ENCODE assay signal across 8 cellular contexts in genomic region chr16:83952940-83953795, GRCh38. TPM values are rescaled to one million over a fixed set of nuclear protein-coding genes. Genes with fewer than 3 reads are reported as not detected.
DNase-seq lines count a peak whose midpoint lies in the region; ATAC-seq and TF ChIP-seq lines count a peak whose summit lies in the region.

Gene OSGIN1 (plus strand): TSS chr16:83953240. CDS start chr16:83957672, 4,432 bp downstream.

- ATAC-seq in psoas muscle, result peak; percentile 87 to 92 (median 90)

- CTCF ChIA-PET in HEK293 (lab: Yijun Ruan, JAX), result interaction anchor here (0.6 to 7.4 kb wide), 13 partner anchors 10 to 535 kb away, joined by 3 to 174 read pairs (median 5); partner anchors contain the start of gene TAF1C

- H3K9me3 ChIP-seq in HEK293 (ENCODE audit: control insufficient read depth, insufficient read depth, low read depth, low read length) (no peaks in the 10 kb centered on the region), right atrium auricular region (no peaks in the 10 kb centered on the region), psoas muscle (no peaks in the 10 kb centered on the region), vagina (no peaks in the 10 kb centered on the region)

- H3K27me3 ChIP-seq in GM06990 (replicated peaks; ENCODE audit: control insufficient read depth, insufficient read depth, low read length), result no peaks in the 10 kb centered on the region
- no peaks in the 10 kb centered on the region for H3K27me3 ChIP-seq in right atrium auricular region
- no peaks in the 10 kb centered on the region for H3K27me3 ChIP-seq in psoas muscle (ENCODE audit: insufficient read depth in 3 of 3, low read length in 2 of 3)
- H3K27me3 ChIP-seq in vagina, result no peaks in the 10 kb centered on the region

- WGBS in psoas muscle, 3 donors, result 0 to 2% (median 1%) methylated on average over 25 to 30 of the region's 30 CpGs

- H3K4me3 ChIP-seq in GM06990 (replicated peaks; ENCODE audit: low read depth, low read length) (peak within 1 kb of the TSS; percentile 39), HEK293 (ENCODE audit: low read depth, low read length) (peak within 1 kb of the TSS; percentile 32), right atrium auricular region (peak within 1 kb of the TSS; percentile 54 to 70), psoas muscle (peak within 1 kb of the TSS; percentile 78), vagina (peak within 1 kb of the TSS; percentile 52 to 64)

- peak in 1 of 2 donors; percentile 69 for TF ChIP-seq POLR2A in vagina (IDR thresholded peaks at IDR 0.05)

- DNase-seq in GM06990 (ENCODE audit: extremely low read depth, insufficient read length), result peak; percentile 73
- DNase-seq in NAMALWA (ENCODE audit: low spot score), result peak; percentile 48
- peak; percentile 89 for DNase-seq in SW480 (ENCODE audit: low spot score)
- DNase-seq in amniotic stem cell (lab: John Stamatoyannopoulos, UW), result peak; percentile 92
- peak; percentile 99 for DNase-seq in right atrium auricular region (ENCODE audit: low spot score)
- peak; percentile 95 to 97 for DNase-seq in psoas muscle
- peak in 1 of 2 donors; percentile 97 for DNase-seq in vagina (ENCODE audit: extremely low spot score in 2 of 2)

- intact Hi-C loops in psoas muscle (cut with DNase I), result loop anchor here in 1 of 2 donors (2.0 to 10.0 kb wide), 2 partner anchors 40 to 232 kb away; partner anchors contain the start of gene TAF1C
- intact Hi-C loops in vagina (cut with DNase I), result loop anchor here (10.0 kb wide), 1 partner anchor 222 kb away; no protein-coding TSS in a partner anchor

- H3K27ac ChIP-seq in HEK293 (ENCODE audit: extremely low read depth, low read depth, low read length) (no peak within 1 kb of the TSS), right atrium auricular region (peak within 1 kb of the TSS; percentile 92 to 98), psoas muscle (peak within 1 kb of the TSS; percentile 96), vagina (peak within 1 kb of the TSS; percentile 88)

- no peaks in the 10 kb centered on the region; the same call in 1 of the 2 replicates for H3K4me1 ChIP-seq in HEK293 (ENCODE audit: control insufficient read depth, insufficient read depth, low read length)
- H3K4me1 ChIP-seq in right atrium auricular region, result peaks cover 0 to 37% of the 10 kb centered on the region in 2 donors
- peaks cover 29% of the 10 kb centered on the region for H3K4me1 ChIP-seq in psoas muscle
- H3K4me1 ChIP-seq in vagina, result peaks cover 31% of the 10 kb centered on the region

- TF ChIP-seq CTCF in GM06990 (IDR thresholded peaks at IDR 0.05; ENCODE audit: insufficient read depth, low read length, poor library complexity, severe bottlenecking) (no peak), HEK293 (tag by site-specific recombination; IDR thresholded peaks at IDR 0.05) (no peak), right atrium auricular region (IDR thresholded peaks at IDR 0.05) (no peak), psoas muscle (IDR thresholded peaks at IDR 0.05) (no peak), vagina (IDR thresholded peaks at IDR 0.05) (no peak)

- POLR2A ChIA-PET in HEK293 (lab: Yijun Ruan, JAX), result interaction anchor here (1.4 kb wide), 1 partner anchor 61 kb away, joined by 13 read pairs; no protein-coding TSS in a partner anchor

- H3K36me3 ChIP-seq in GM06990 (ENCODE audit: control insufficient read depth, insufficient read depth, low read length) (no peaks in the 10 kb centered on the region), HEK293 (ENCODE audit: control insufficient read depth in 2 of 2, insufficient read depth in 1 of 2, low read length in 2 of 2) (no peaks in the 10 kb centered on the region), right atrium auricular region (no peaks in the 10 kb centered on the region), psoas muscle (ENCODE audit: insufficient read depth in 1 of 2, low read depth in 1 of 2) (peaks cover 0 to 9% of the 10 kb centered on the region in 2 donors), vagina (no peaks in the 10 kb centered on the region)

TF ChIP-seq in HEK293, 187 proteins besides CTCF, POLR2A, EP300 and RAD21 (continues in another document):
- peak; percentile 32 for TF ChIP-seq ZBTB26 (tag by site-specific recombination; optimal IDR thresholded peaks at IDR 0.05)
- TF ChIP-seq ZFP3 (tag by site-specific recombination; IDR thresholded peaks at IDR 0.05; ENCODE audit: low read depth), result no peak
- peak; percentile 85 for TF ChIP-seq KLF1 (tag by site-specific recombination; IDR thresholded peaks at IDR 0.05)
- no peak for TF ChIP-seq BCL6B (tag by site-specific recombination; IDR thresholded peaks at IDR 0.05)
- TF ChIP-seq ZNF585B (tag by site-specific recombination; IDR thresholded peaks at IDR 0.05), result no peak
- TF ChIP-seq ZNF37A (tag by site-specific recombination; IDR thresholded peaks at IDR 0.05), result no peak
- 0 out of 2 replicates have a peak, but pooled peaks have one; percentile 48 for TF ChIP-seq IKZF3 (tag by site-specific recombination; IDR thresholded peaks at IDR 0.05)
- TF ChIP-seq ZNF623 (tag by site-specific recombination; IDR thresholded peaks at IDR 0.05), result 0 out of 2 replicates have a peak, but pooled peaks have one; percentile 8
- peak; percentile 81 for TF ChIP-seq PATZ1 (tag by site-specific recombination; IDR thresholded peaks at IDR 0.05)
- no peak for TF ChIP-seq AEBP2 (tag by site-specific recombination; IDR thresholded peaks at IDR 0.05; ENCODE audit: borderline replicate concordance)
- peak; percentile 90 for TF ChIP-seq PRDM1 (tag by site-specific recombination; IDR thresholded peaks at IDR 0.05)
- TF ChIP-seq ZNF692 (tag by site-specific recombination; IDR thresholded peaks at IDR 0.05), result peak; percentile 98
- no peak; the same call in 1 of the 2 replicates for TF ChIP-seq ZBTB21 (tag by site-specific recombination; IDR thresholded peaks at IDR 0.05)
- peak; percentile 49; the same call in 1 of the 2 replicates for TF ChIP-seq ZBTB17 (tag by site-specific recombination; IDR thresholded peaks at IDR 0.05)
- TF ChIP-seq ZNF302 (tag by site-specific recombination; IDR thresholded peaks at IDR 0.05; ENCODE audit: low read depth), result no peak
- TF ChIP-seq ZNF391 (tag by site-specific recombination; IDR thresholded peaks at IDR 0.05; ENCODE audit: borderline replicate concordance, low read depth), result no peak

RNA-seq across cellular contexts. Expression of gene OSGIN1, which starts in this region (rescaled TPM):
- total RNA-seq in right atrium auricular region (1 to 10 TPM; 6.0 to 6.5 TPM), psoas muscle (10 to 100 TPM; 10.4 to 33.7 (median 24.9) TPM), vagina (6.4 TPM)
- 10 to 100 TPM; 18.4 to 39.4 (median 37.0) TPM for polyA plus RNA-seq in psoas muscle
